ENCODE assay signal across 18 cellular contexts in the genomic region with DNA sequence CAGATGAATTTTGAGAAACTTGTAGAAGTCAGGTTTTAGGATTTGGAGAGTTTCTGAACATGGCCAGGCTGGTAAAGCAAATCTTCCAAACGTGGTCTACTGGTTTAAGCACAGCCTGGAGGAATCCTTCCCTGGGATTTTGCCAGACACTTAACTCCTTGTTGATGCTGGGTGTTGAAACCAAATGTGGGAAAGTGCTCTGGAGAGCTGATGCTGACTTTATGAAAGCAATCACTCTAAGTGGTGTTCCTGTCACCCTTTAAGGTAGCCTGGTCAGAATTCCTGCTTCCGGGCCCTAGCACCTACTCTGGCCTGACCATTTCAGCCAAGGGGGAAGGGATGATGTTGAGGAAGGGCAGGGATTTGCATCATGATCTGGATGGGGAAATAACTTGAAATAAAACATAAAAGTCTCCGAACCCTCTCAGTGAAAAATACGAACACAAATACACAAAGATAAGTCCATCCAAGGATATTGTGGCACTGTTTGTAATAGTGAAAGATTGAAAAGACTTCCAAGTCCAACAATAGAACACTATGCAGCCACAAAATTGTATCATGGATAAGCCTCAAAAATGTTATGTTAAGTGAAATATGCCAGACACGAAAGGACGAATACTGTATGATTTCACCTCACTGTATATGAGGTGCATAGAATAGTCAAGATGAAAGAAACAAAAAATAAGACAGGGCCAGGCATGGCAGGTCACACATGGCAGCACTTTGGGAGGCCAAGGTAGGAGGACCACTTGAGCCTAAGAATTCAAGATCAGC. TPM values are rescaled to one million over a fixed set of nuclear protein-coding genes. Genes with fewer than 3 reads are reported as not detected.
DNase-seq lines count a peak whose midpoint lies in the region; ATAC-seq and TF ChIP-seq lines count a peak whose summit lies in the region.
"Had no signal": no experiment of that assay in that cellular context is flagged by ENCODE, and none has a peak within 500 bp of the region (broad histone marks: within the 10 kb centered on the region; RNA-seq: fewer than 3 reads in every experiment).

No MANE protein-coding gene starts in this region.

- H3K4me1 ChIP-seq in RWPE2 (ENCODE audit: insufficient read depth, poor library complexity, severe bottlenecking) (peaks cover 14% of the 10 kb centered on the region), ascending aorta (no peaks in the 10 kb centered on the region)

- H3K27me3 ChIP-seq in RWPE2 (ENCODE audit: insufficient read depth, poor library complexity, severe bottlenecking) (no peaks in the 10 kb centered on the region), ascending aorta (no peaks in the 10 kb centered on the region)
- H3K27me3 ChIP-seq: stomach had no signal

- TF ChIP-seq CTCF in RWPE2 (IDR thresholded peaks at IDR 0.05; ENCODE audit: poor library complexity, severe bottlenecking) (no peak), fibroblast of mammary gland (conservative IDR thresholded peaks at IDR 0.05; ENCODE audit: control insufficient read depth, insufficient read depth, low read depth, low read length) (no peak), GM20000 (IDR thresholded peaks at IDR 0.05; ENCODE audit: extremely low read depth, missing control alignments) (no peak), ascending aorta (IDR thresholded peaks at IDR 0.05) (no peak)

- H3K9me3 ChIP-seq in RWPE2 (ENCODE audit: severe bottlenecking) (no peaks in the 10 kb centered on the region), ascending aorta (no peaks in the 10 kb centered on the region)
- H3K9me3 ChIP-seq: stomach had no signal

- H3K4me3 ChIP-seq in RWPE2 (ENCODE audit: severe bottlenecking) = no peak overlapping the region
- H3K4me3 ChIP-seq in fibroblast of mammary gland (ENCODE audit: control insufficient read depth, low read depth, low read length) = no peak overlapping the region
- H3K4me3 ChIP-seq in ascending aorta = no peak overlapping the region
- H3K4me3 ChIP-seq: stomach had no signal

- H3K27ac ChIP-seq in RWPE2 (ENCODE audit: poor library complexity, severe bottlenecking) = peak overlapping the region; percentile 42
- H3K27ac ChIP-seq in ascending aorta = no peak overlapping the region
- H3K27ac ChIP-seq: stomach had no signal

- H3K36me3 ChIP-seq in RWPE2 (ENCODE audit: low read depth) = no peaks in the 10 kb centered on the region
- no peaks in the 10 kb centered on the region for H3K36me3 ChIP-seq in ascending aorta
- H3K36me3 ChIP-seq: stomach had no signal

- ATAC-seq in RWPE2 (ENCODE audit: low read depth) (no peak), GM21717 (IDR thresholded peaks at IDR 0.05; ENCODE audit: unreplicated experiment) (no peak)

- intact Hi-C loops in ascending aorta (cut with DNase I) = no loop called here

- DNase-seq in Daoy (ENCODE audit: low read depth) (peak; percentile 66), RWPE2 (ENCODE audit: low spot score) (no peak), fibroblast of mammary gland (ENCODE audit: low read depth) (peak; percentile 33), renal cortical epithelial cell (ENCODE audit: low read depth) (peak; percentile 79), GM20000 (ENCODE audit: low spot score) (no peak), inferior parietal cortex (ENCODE audit: extremely low spot score) (no peak), ascending aorta (ENCODE audit: low spot score in 2 of 2) (no peak)
- DNase-seq: activated CD4-positive, alpha-beta T cell treated with anti-CD3 and anti-CD28 coated beads, Interleukin-2, amount 10 ng/mL, durations not matched to agents 7 days and 5 days; activated T-cell treated with anti-CD3 and anti-CD28 coated beads, Interleukin-2, amount 50 U/mL, for 24 hours; CD4-positive, CD25-positive, alpha-beta regulatory T cell; KG1; mesendoderm; NCI-H1417; NCI-H446; stimulated activated CD4-positive, alpha-beta T cell treated with anti-CD3 and anti-CD28 coated beads, Interleukin-12 subunit alpha, Interleukin-12 subunit beta, amount 100 ng/mL, for 4 hours; stomach had no signal

RNA-seq across cellular contexts. Expression of a gene that starts 57.7 kb away (rescaled TPM):
- not detected in 2 replicates for total RNA-seq in Daoy (2014; rRNA removed; shearing (Covaris generic))
- 0.10 TPM in 1 of 2 replicates, not detected in the other for total RNA-seq in renal cortical epithelial cell
- total RNA-seq in ascending aorta = not detected
- total RNA-seq: activated CD4-positive, alpha-beta T cell treated with anti-CD3 and anti-CD28 coated beads, Interleukin-2, amount 10 ng/mL, durations not matched to agents 7 days and 5 days; CD4-positive, CD25-positive, alpha-beta regulatory T cell; dermis blood vessel endothelial cell had no signal

Comparison
In these comparisons a context has a peak if more than half of its experiments do, and no peak if none do; other contexts are left out.
1. DNase-seq: peak in Daoy (single experiment), fibroblast of mammary gland (single experiment) and renal cortical epithelial cell (single experiment); none in RWPE2 (single experiment), GM20000 (single experiment), inferior parietal cortex (single experiment) and ascending aorta (0 of 2).